Comparison of ENCODE assay signal across 1 cellular context in the genomic region with DNA sequence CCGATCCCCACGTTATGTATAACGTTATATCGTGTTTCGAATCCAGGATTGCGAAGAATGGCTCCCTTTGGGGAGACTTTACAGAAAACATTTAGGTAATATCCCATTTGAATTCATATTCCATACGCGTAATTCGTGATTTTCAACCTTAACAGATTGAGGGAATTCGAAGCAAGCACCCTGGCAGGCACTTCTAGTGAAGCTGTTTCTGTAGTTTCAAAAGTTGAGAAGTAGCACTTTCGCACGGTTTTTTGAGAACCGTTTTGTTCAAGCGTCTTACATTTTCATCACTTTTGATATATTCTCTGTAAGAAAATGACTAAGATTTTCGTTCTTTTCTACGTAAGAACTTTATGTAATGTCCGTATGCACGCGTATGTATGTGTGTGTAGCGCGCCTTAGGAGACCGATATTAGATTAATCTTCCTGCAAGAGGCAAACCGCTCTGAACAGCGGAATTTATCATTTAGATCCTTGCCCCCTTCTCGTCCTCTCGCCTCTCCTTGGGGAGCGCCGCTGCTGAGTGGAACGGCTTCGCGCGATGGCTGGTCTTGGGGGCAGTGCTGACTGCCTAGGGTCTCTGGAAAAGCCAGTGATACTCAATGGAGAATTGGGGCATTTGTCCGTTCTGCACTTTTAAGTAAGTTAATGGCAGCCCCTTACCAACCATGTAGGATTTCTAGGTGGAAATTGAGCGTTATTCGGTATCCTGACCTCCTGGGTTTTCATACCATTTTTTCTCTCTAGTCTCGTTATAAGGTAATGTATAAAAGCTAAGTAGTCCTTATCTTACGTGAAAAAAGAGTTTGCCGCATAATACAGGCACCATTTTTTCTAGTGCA.
TF ChIP-seq lines count a peak whose summit lies in the region.

No MANE protein-coding gene starts in this region.

TF ChIP-seq in WTC11, 78 proteins besides CTCF, POLR2A, EP300 and RAD21 (continued from another document):
- TF ChIP-seq, protein P1, sequence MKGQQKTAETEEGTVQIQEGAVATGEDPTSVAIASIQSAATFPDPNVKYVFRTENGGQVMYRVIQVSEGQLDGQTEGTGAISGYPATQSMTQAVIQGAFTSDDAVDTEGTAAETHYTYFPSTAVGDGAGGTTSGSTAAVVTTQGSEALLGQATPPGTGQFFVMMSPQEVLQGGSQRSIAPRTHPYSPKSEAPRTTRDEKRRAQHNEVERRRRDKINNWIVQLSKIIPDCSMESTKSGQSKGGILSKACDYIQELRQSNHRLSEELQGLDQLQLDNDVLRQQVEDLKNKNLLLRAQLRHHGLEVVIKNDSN (CRISPR knock-in tag; IDR thresholded peaks at IDR 0.05): no peak
TF ChIP-seq in WTC11: peak in this region for 0.
